In the genomic region with DNA sequence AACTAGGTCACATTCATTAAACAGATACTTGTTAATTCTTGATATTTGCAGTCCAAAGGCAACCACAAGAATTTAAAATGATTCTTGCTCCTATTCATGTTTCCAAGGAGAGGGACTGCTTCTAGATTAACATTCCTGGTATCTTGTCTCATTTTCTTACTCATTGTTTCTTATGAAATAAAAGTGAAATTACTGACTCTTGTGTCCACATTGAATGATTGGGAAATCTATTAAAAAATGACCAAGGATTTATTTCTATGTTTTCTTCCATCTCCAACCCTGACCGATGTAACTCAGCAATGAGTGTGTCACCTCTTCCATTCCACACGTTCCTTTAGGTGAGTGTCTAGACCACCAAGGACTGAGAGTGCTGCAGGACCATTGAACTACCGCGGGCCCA, we compare ENCODE assay signal across 20 cellular contexts.
A peak's percentile ranks its signal among the peaks of the same experiment; 100 is the strongest.
DNase-seq lines count a peak whose midpoint lies in the region; ATAC-seq, FAIRE-seq and TF ChIP-seq lines count a peak whose summit lies in the region.
"Had no signal": no experiment of that assay in that cellular context is flagged by ENCODE, and none has a peak within 500 bp of the region (broad histone marks: within the 10 kb centered on the region; RNA-seq: fewer than 3 reads in every experiment).

No MANE protein-coding gene starts in this region.

- no peaks in the 10 kb centered on the region for H3K36me3 Mint-ChIP-seq in astrocyte (ENCODE audit: low read depth, unreplicated experiment)
- H3K36me3 Mint-ChIP-seq: activated naive CD8-positive, alpha-beta T cell treated with anti-CD3 and anti-CD28 coated beads for 36 hours had no signal

- H3K9ac ChIP-seq in GM23248 (no peak overlapping the region), astrocyte (ENCODE audit: low read length) (no peak overlapping the region), subcutaneous abdominal adipose tissue (ENCODE audit: low read length in 5 of 5) (no peak overlapping the region)

- in situ Hi-C loops in GM23248 (cut with MboI), result no loop called here

- 46 to 47% methylated on average over 4 of the region's 4 CpGs for WGBS in GM23248 (ENCODE audit: low coverage in 1 of 2, low lambda C conversion rate in 2 of 2, missing lambda C conversion rate in 2 of 2), 2 experiments

- no peak overlapping the region for H2AFZ ChIP-seq in GM23248
- H2AFZ ChIP-seq in astrocyte (ENCODE audit: low read depth, low read length), result no peak overlapping the region
- H2AFZ ChIP-seq: GM23338 had no signal

- H3F3A ChIP-seq in GM23248 (ENCODE audit: insufficient read depth), result peaks cover 10% of the 10 kb centered on the region; the same call in 1 of the 2 replicates

- DNase-seq in GM23248 (peak; percentile 86), astrocyte (ENCODE audit: low read depth) (peak; percentile 75), foreskin melanocyte (peak; percentile 14), tibial artery (no peak)
- DNase-seq in activated effector memory CD4-positive, alpha-beta T cell treated with anti-CD3 and anti-CD28 coated beads, Interleukin-2, amount 50 U/mL, for 16 hours, result no peak
- DNase-seq: activated CD4-positive, alpha-beta T cell treated with anti-CD3 and anti-CD28 coated beads, Interleukin-2, amount 50 U/mL, for 1 hour; activated naive CD8-positive, alpha-beta T cell treated with anti-CD3 and anti-CD28 coated beads for 36 hours; activated T-cell treated with anti-CD3 and anti-CD28 coated beads, Interleukin-2, amount 50 U/mL, for 1 hour; endodermal cell; left colon; NCI-H1694; NCI-H510A; pancreas; stimulated activated CD4-positive, alpha-beta T cell treated with anti-CD3 and anti-CD28 coated beads, Interleukin-12 subunit alpha, Interleukin-12 subunit beta, amount 100 ng/mL, for 4 hours; stomach had no signal

- peak overlapping the region; percentile 30; the same call in 1 of the 2 replicates for H3K4me3 ChIP-seq in GM23248
- H3K4me3 ChIP-seq in astrocyte (ENCODE audit: insufficient read depth, low read depth, low read length), result no peak overlapping the region
- H3K4me3 ChIP-seq in subcutaneous abdominal adipose tissue (ENCODE audit: low read depth in 1 of 5, low read length in 5 of 5), result no peak overlapping the region
- H3K4me3 ChIP-seq in tibial artery, result no peak overlapping the region
- H3K4me3 ChIP-seq: GM23338, pancreas, SJSA1, stomach had no signal

- no peaks in the 10 kb centered on the region for H3K27me3 Mint-ChIP-seq in astrocyte (ENCODE audit: low read depth, unreplicated experiment)
- H3K27me3 Mint-ChIP-seq: activated naive CD8-positive, alpha-beta T cell treated with anti-CD3 and anti-CD28 coated beads for 36 hours; central memory CD8-positive, alpha-beta T cell had no signal

- no peak overlapping the region for H3K4me3 Mint-ChIP-seq in astrocyte (ENCODE audit: unreplicated experiment)
- H3K4me3 Mint-ChIP-seq: activated naive CD8-positive, alpha-beta T cell treated with anti-CD3 and anti-CD28 coated beads for 36 hours; central memory CD8-positive, alpha-beta T cell; endodermal cell; GM23338 had no signal

- H3K27ac ChIP-seq in GM23248 (peak overlapping the region; percentile 62), astrocyte (ENCODE audit: low read depth, low read length) (no peak overlapping the region), subcutaneous abdominal adipose tissue (ENCODE audit: low read depth, low read length) (peak overlapping the region; percentile 35), tibial artery (no peak overlapping the region)
- H3K27ac ChIP-seq: pancreas, SJSA1, stomach had no signal

- intact Hi-C loops in tibial artery (cut with DNase I; ENCODE audit: low total_unique reads), result no loop called here

- peaks cover 28% of the 10 kb centered on the region for H3K4me1 ChIP-seq in GM23248 (ENCODE audit: insufficient read depth)
- H3K4me1 ChIP-seq in astrocyte (ENCODE audit: insufficient read depth, low read length), result no peaks in the 10 kb centered on the region
- H3K4me1 ChIP-seq in subcutaneous abdominal adipose tissue (ENCODE audit: control insufficient read depth in 5 of 5, insufficient read depth in 5 of 5, low read length in 5 of 5), result peaks cover 0 to 21% (median 3%) of the 10 kb centered on the region in 5 donors
- no peaks in the 10 kb centered on the region for H3K4me1 ChIP-seq in tibial artery
- H3K4me1 ChIP-seq: pancreas, SJSA1, stomach had no signal

- H3K4me1 Mint-ChIP-seq in astrocyte (ENCODE audit: low read depth, unreplicated experiment), result peaks cover 11% of the 10 kb centered on the region
- H3K4me1 Mint-ChIP-seq: activated naive CD8-positive, alpha-beta T cell treated with anti-CD3 and anti-CD28 coated beads for 36 hours; central memory CD8-positive, alpha-beta T cell; endodermal cell; GM23338 had no signal

- H4K20me1 ChIP-seq in GM23248 (ENCODE audit: insufficient read depth), result no peaks in the 10 kb centered on the region
- no peaks in the 10 kb centered on the region for H4K20me1 ChIP-seq in astrocyte (ENCODE audit: insufficient read depth, low read length)

- ATAC-seq in GM18861 (IDR thresholded peaks at IDR 0.05; ENCODE audit: unreplicated experiment), result no peak
- ATAC-seq: GM23338, left colon, pancreas had no signal

- H3K9me3 Mint-ChIP-seq in astrocyte (ENCODE audit: unreplicated experiment), result no peaks in the 10 kb centered on the region
- H3K9me3 Mint-ChIP-seq: central memory CD8-positive, alpha-beta T cell; endodermal cell; GM23338 had no signal

- peak overlapping the region; percentile 63 for H3K4me2 ChIP-seq in GM23248 (ENCODE audit: unreplicated experiment)
- no peak overlapping the region for H3K4me2 ChIP-seq in astrocyte (ENCODE audit: low read length)
- H3K4me2 ChIP-seq: GM23338 had no signal

- H3K9me2 ChIP-seq in GM23248 (ENCODE audit: insufficient read depth), result no peaks in the 10 kb centered on the region

- H3K79me2 ChIP-seq in GM23248 (ENCODE audit: insufficient read depth) (no peaks in the 10 kb centered on the region), astrocyte (ENCODE audit: insufficient read depth, low read length) (no peaks in the 10 kb centered on the region)

- H3K36me3 ChIP-seq in GM23248 (ENCODE audit: low read depth) (no peaks in the 10 kb centered on the region), astrocyte (ENCODE audit: insufficient read depth, low read length) (no peaks in the 10 kb centered on the region), subcutaneous abdominal adipose tissue (ENCODE audit: control insufficient read depth in 5 of 5, insufficient read depth in 5 of 5, low read length in 5 of 5) (no peaks in the 10 kb centered on the region), tibial artery (no peaks in the 10 kb centered on the region)
- H3K36me3 ChIP-seq: pancreas, SJSA1, stomach had no signal

- TF ChIP-seq CTCF in astrocyte (IDR thresholded peaks at IDR 0.05; ENCODE audit: insufficient read depth, low read depth, low read length) (no peak), tibial artery (IDR thresholded peaks at IDR 0.05) (no peak)

- peak; percentile 65 for FAIRE-seq in astrocyte (lab: Jason Lieb, UNC)
- FAIRE-seq: pancreas had no signal

- peak overlapping the region; percentile 16 for H3K27ac Mint-ChIP-seq in astrocyte (ENCODE audit: unreplicated experiment)
- H3K27ac Mint-ChIP-seq: activated naive CD8-positive, alpha-beta T cell treated with anti-CD3 and anti-CD28 coated beads for 36 hours; endodermal cell; GM23338 had no signal

- H3K9me3 ChIP-seq in GM23248 (ENCODE audit: low read depth), result no peaks in the 10 kb centered on the region
- no peaks in the 10 kb centered on the region for H3K9me3 ChIP-seq in astrocyte (ENCODE audit: insufficient read depth, low read depth, low read length)
- H3K9me3 ChIP-seq in subcutaneous abdominal adipose tissue (ENCODE audit: control insufficient read depth in 5 of 5, low read length in 5 of 5), result no peaks in the 10 kb centered on the region
- no peaks in the 10 kb centered on the region for H3K9me3 ChIP-seq in tibial artery
- H3K9me3 ChIP-seq: pancreas, SJSA1, stomach had no signal

- no peaks in the 10 kb centered on the region for H3K27me3 ChIP-seq in GM23248 (replicated peaks; ENCODE audit: insufficient read depth)
- no peaks in the 10 kb centered on the region for H3K27me3 ChIP-seq in astrocyte (ENCODE audit: insufficient read depth, low read length)
- no peaks in the 10 kb centered on the region for H3K27me3 ChIP-seq in subcutaneous abdominal adipose tissue (ENCODE audit: control insufficient read depth in 5 of 5, insufficient read depth in 4 of 5, low read length in 5 of 5)
- no peaks in the 10 kb centered on the region for H3K27me3 ChIP-seq in tibial artery
- H3K27me3 ChIP-seq: pancreas, SJSA1, stomach had no signal

Comparison
In these comparisons a context has a peak if more than half of its experiments do, and no peak if none do; other contexts are left out.
1. DNase-seq: peak in GM23248 (single experiment), astrocyte (single experiment) and foreskin melanocyte (single experiment); none in tibial artery (0 of 2) and activated effector memory CD4-positive, alpha-beta T cell treated with anti-CD3 and anti-CD28 coated beads, Interleukin-2, amount 50 U/mL, for 16 hours (single experiment).
2. H3K27ac ChIP-seq: peak in GM23248 (single experiment) and subcutaneous abdominal adipose tissue (single experiment); none in astrocyte (single experiment) and tibial artery (0 of 2).